Comparison of ENCODE assay signal across 17 cellular contexts in the genomic region with DNA sequence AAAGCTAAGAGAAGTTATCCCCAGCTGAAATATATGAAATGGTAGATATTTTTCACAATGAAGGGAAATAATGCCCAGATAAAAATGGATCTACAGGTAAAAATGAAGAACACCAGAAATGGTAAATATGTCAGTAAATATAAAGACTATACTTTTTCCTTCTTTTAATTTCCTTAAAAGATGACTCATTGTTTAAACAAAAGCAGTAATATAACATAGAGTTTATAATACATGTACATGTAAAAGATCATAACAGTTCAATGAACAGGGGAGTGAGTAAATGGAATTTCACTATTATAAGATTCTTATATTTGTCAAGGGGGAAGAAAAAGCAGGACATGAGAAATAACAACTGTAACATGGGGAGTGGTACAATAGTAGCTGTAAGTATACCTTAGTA. TPM values are rescaled to one million over a fixed set of nuclear protein-coding genes. Genes with fewer than 3 reads are reported as not detected.
DNase-seq lines count a peak whose midpoint lies in the region; ATAC-seq and TF ChIP-seq lines count a peak whose summit lies in the region.
"Had no signal": no experiment of that assay in that cellular context is flagged by ENCODE, and none has a peak within 500 bp of the region (broad histone marks: within the 10 kb centered on the region; RNA-seq: fewer than 3 reads in every experiment).

No MANE protein-coding gene starts in this region.

- CTCF ChIA-PET in Calu3 (lab: Charles Lee): no interaction called here

- H3K27ac ChIP-seq in thyroid gland: no peak overlapping the region
- no peak overlapping the region for H3K27ac ChIP-seq in brain microvascular endothelial cell
- H3K27ac ChIP-seq: BLaER1, HL-60 had no signal

- ATAC-seq in T-helper 17 cell: no peak
- no peak for ATAC-seq in central memory CD8-positive, alpha-beta T cell (replicated peaks; ENCODE audit: extremely low read depth, poor library complexity, severe bottlenecking)

- H3K4me1 Mint-ChIP-seq in Calu3 (ENCODE audit: low read depth, unreplicated experiment) (peaks cover 30% of the 10 kb centered on the region), T-helper 17 cell (peaks cover 33% of the 10 kb centered on the region)
- H3K4me1 Mint-ChIP-seq in central memory CD8-positive, alpha-beta T cell: peaks cover 56% of the 10 kb centered on the region
- H3K4me1 Mint-ChIP-seq: H9 had no signal

- no peak for TF ChIP-seq CTCF in Calu3 (IDR thresholded peaks at IDR 0.05; ENCODE audit: unreplicated experiment)
- no peak for TF ChIP-seq CTCF in thyroid gland (IDR thresholded peaks at IDR 0.05)
- no peak for TF ChIP-seq CTCF in brain microvascular endothelial cell (IDR thresholded peaks at IDR 0.05; ENCODE audit: low read depth, low read length, missing control alignments)

- H3K27me3 Mint-ChIP-seq in Calu3 (ENCODE audit: unreplicated experiment) (no peaks in the 10 kb centered on the region), T-helper 17 cell (no peaks in the 10 kb centered on the region)
- H3K27me3 Mint-ChIP-seq in central memory CD8-positive, alpha-beta T cell: no peaks in the 10 kb centered on the region
- H3K27me3 Mint-ChIP-seq: CD4-positive, alpha-beta memory T cell had no signal

- no peaks in the 10 kb centered on the region for H3K4me1 ChIP-seq in thyroid gland

- H3K4me3 ChIP-seq in thyroid gland (replicated peaks in 1 of 3) (no peak overlapping the region), brain microvascular endothelial cell (ENCODE audit: low read depth, low read length) (no peak overlapping the region)
- H3K4me3 ChIP-seq: BLaER1 had no signal

- H3K27ac Mint-ChIP-seq in Calu3 (ENCODE audit: unreplicated experiment) (peak overlapping the region; percentile 6), T-helper 17 cell (peak overlapping the region; percentile 51)
- H3K27ac Mint-ChIP-seq in central memory CD8-positive, alpha-beta T cell (ENCODE audit: low read depth): peak overlapping the region; percentile 58
- H3K27ac Mint-ChIP-seq: H9 had no signal

- TF ChIP-seq POLR2A in thyroid gland (IDR thresholded peaks at IDR 0.05): no peak

- no peak overlapping the region for H3K4me3 Mint-ChIP-seq in Calu3 (ENCODE audit: low read depth, unreplicated experiment)
- no peak overlapping the region for H3K4me3 Mint-ChIP-seq in T-helper 17 cell
- no peak overlapping the region for H3K4me3 Mint-ChIP-seq in central memory CD8-positive, alpha-beta T cell
- H3K4me3 Mint-ChIP-seq: CD14-positive monocyte, H9 had no signal

- no peaks in the 10 kb centered on the region for H3K9me3 ChIP-seq in T-helper 17 cell (ENCODE audit: control insufficient read depth, low read length, poor library complexity, severe bottlenecking)
- no peaks in the 10 kb centered on the region for H3K9me3 ChIP-seq in thyroid gland
- H3K9me3 ChIP-seq: BLaER1 had no signal

- DNase-seq in Calu3: no peak
- DNase-seq in LoVo (ENCODE audit: low spot score): peak; percentile 10
- no peak for DNase-seq in T-helper 17 cell
- no peak for DNase-seq in central memory CD8-positive, alpha-beta T cell (ENCODE audit: low spot score in 2 of 2)
- no peak for DNase-seq in thyroid gland
- DNase-seq in NCI-H510A treated with DMSO at 0.1 percent for 48 hours (lab: John Stamatoyannopoulos, UW): no peak
- DNase-seq in brain microvascular endothelial cell: no peak
- DNase-seq in activated CD4-positive, alpha-beta T cell treated with anti-CD3 and anti-CD28 coated beads for 4 hours: no peak
- DNase-seq: 8988T; CD4-positive, alpha-beta memory T cell; DMS53; DND-41; EL; H9 had no signal

- intact Hi-C loops in Calu3 (cut with micrococcal nuclease; ENCODE audit: unreplicated experiment): no loop called here
- intact Hi-C loops in thyroid gland (cut with DNase I): no loop called here

- no peaks in the 10 kb centered on the region for H3K27me3 ChIP-seq in thyroid gland
- no peaks in the 10 kb centered on the region for H3K27me3 ChIP-seq in brain microvascular endothelial cell (replicated peaks)
- H3K27me3 ChIP-seq: BLaER1 had no signal

- in situ Hi-C loops in brain microvascular endothelial cell (cut with HindIII; ENCODE audit: low pct_ligation_motif_present, low sequenced_read_pairs): no loop called here

- H3K36me3 Mint-ChIP-seq in Calu3 (ENCODE audit: insufficient read depth, unreplicated experiment) (peaks cover 5% of the 10 kb centered on the region), T-helper 17 cell (ENCODE audit: low read depth) (no peaks in the 10 kb centered on the region)
- H3K36me3 Mint-ChIP-seq in central memory CD8-positive, alpha-beta T cell (ENCODE audit: insufficient read depth): peaks cover 9% of the 10 kb centered on the region

- no peaks in the 10 kb centered on the region for H3K9me3 Mint-ChIP-seq in Calu3 (ENCODE audit: low read depth, unreplicated experiment)
- no peaks in the 10 kb centered on the region for H3K9me3 Mint-ChIP-seq in central memory CD8-positive, alpha-beta T cell
- H3K9me3 Mint-ChIP-seq: CD14-positive monocyte; CD4-positive, alpha-beta memory T cell; H9 had no signal

- no peaks in the 10 kb centered on the region for H3K36me3 ChIP-seq in thyroid gland
- H3K36me3 ChIP-seq in brain microvascular endothelial cell (replicated peaks): no peaks in the 10 kb centered on the region

- no TSS peak for BruUV-seq in Calu3 (replicated peaks; lab: Mats Ljungman, UMichigan)

RNA-seq across cellular contexts. Expression of a gene that starts 7.4 kb away (rescaled TPM):
- 31.1 and 31.6 TPM in 2 replicates for total RNA-seq in Calu3 (2022)
- 10 to 100 TPM; 15.4 to 19.3 TPM for total RNA-seq in T-helper 17 cell
- total RNA-seq in thyroid gland: 10 to 100 TPM; 30.6 to 48.4 (median 35.4) TPM

Comparison
In these comparisons a context has a peak if more than half of its experiments do, and no peak if none do; other contexts are left out.
1. H3K27ac Mint-ChIP-seq: peak in every context shown above with its lines; median percentile 58 in central memory CD8-positive, alpha-beta T cell; 51 in T-helper 17 cell; 6 in Calu3.